Comparison of ENCODE assay signal across 9 cellular contexts in the genomic region with DNA sequence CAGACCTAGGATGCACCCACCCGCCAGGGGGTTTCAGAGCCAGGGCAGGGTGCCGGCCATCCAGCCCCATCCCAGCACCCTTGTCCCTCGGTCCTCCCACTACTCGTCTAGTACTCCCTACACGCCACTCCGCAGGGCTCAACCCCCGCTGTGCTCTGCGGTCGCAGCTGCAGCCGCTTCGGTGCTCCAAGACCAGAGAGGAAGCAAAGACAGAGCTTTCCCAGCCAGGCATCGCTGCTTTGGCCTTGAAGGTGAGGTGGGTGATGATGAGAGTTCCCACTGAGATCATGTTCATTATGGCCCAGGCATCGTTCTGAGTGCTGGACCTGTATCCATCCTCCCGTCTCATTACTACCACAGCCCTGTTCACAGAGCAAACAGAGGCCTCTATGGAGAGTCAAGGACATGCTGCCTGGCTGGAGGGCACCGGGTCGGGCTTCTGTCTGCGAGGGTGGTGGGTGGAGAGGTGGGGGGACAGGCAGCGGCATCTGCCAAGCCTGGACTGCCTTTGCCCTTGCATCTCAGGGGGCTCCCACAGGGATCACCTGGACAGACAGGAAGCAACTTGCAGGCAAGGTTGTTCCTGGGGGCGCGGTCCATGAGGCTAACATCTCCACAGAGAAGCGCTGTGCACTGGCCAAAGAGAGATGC.
A peak's percentile ranks its signal among the peaks of the same experiment; 100 is the strongest.
DNase-seq lines count a peak whose midpoint lies in the region; ATAC-seq and TF ChIP-seq lines count a peak whose summit lies in the region.
"Had no signal": no experiment of that assay in that cellular context is flagged by ENCODE, and none has a peak within 500 bp of the region (broad histone marks: within the 10 kb centered on the region; RNA-seq: fewer than 3 reads in every experiment).

No MANE protein-coding gene starts in this region.

- H3K9me3 Mint-ChIP-seq in activated CD4-positive, alpha-beta T cell treated with anti-CD3 and anti-CD28 coated beads, Interleukin-2, amount 10 ng/mL, durations not matched to agents 7 days and 5 days = peaks cover 11% of the 10 kb centered on the region

- peaks cover 16% of the 10 kb centered on the region for H3K36me3 Mint-ChIP-seq in activated CD4-positive, alpha-beta T cell treated with anti-CD3 and anti-CD28 coated beads, Interleukin-2, amount 10 ng/mL, durations not matched to agents 7 days and 5 days (ENCODE audit: low read depth)

- no TSS peak for BruUV-seq in A673 (replicated peaks; lab: Mats Ljungman, UMichigan)

- H3K27me3 Mint-ChIP-seq in activated CD4-positive, alpha-beta T cell treated with anti-CD3 and anti-CD28 coated beads, Interleukin-2, amount 10 ng/mL, durations not matched to agents 7 days and 5 days = peaks cover 4% of the 10 kb centered on the region

- peak overlapping the region; percentile 79 for H3K4me3 Mint-ChIP-seq in activated CD4-positive, alpha-beta T cell treated with anti-CD3 and anti-CD28 coated beads, Interleukin-2, amount 10 ng/mL, durations not matched to agents 7 days and 5 days

- intact Hi-C loops in right cardiac atrium (cut with DNase I) = loop anchor here in 3 of 4 donors (5.0 to 10.0 kb wide), 2 partner anchors 66 to 179 kb away; partner anchors contain the start of gene KLF13 (in 2 of the 3)
- intact Hi-C loops in stomach (cut with DNase I; ENCODE audit: low total_unique reads) = no loop called here
- intact Hi-C loops in A673 (cut with micrococcal nuclease; ENCODE audit: unreplicated experiment) = no loop called here

- ATAC-seq in right cardiac atrium = no peak
- ATAC-seq: foreskin keratinocyte had no signal

- H3K4me3 ChIP-seq in right cardiac atrium (ENCODE audit: low read length) (no peak overlapping the region), stomach (peak overlapping the region; percentile 55 to 71 (median 64)), A673 (ENCODE audit: low read depth, low read length, poor library complexity, severe bottlenecking) (no peak overlapping the region)

- POLR2A ChIA-PET in activated CD4-positive, alpha-beta T cell treated with anti-CD3 and anti-CD28 coated beads, Interleukin-2, amount 10 ng/mL, durations not matched to agents 7 days and 5 days (lab: Charles Lee) = no interaction called here
- POLR2A ChIA-PET in A673 (lab: Charles Lee; ENCODE audit: low non-redundant PET) = no interaction called here

- TF ChIP-seq CTCF in stomach (IDR thresholded peaks at IDR 0.05) (no peak), A673 (conservative IDR thresholded peaks at IDR 0.05; ENCODE audit: low read depth, low read length) (no peak)

- CTCF ChIA-PET in activated CD4-positive, alpha-beta T cell treated with anti-CD3 and anti-CD28 coated beads, Interleukin-2, amount 10 ng/mL, durations not matched to agents 7 days and 5 days (lab: Charles Lee) = no interaction called here
- CTCF ChIA-PET in A673 (lab: Charles Lee) = no interaction called here

- H3K9me3 ChIP-seq in right cardiac atrium (ENCODE audit: control insufficient read depth, low read length) (no peaks in the 10 kb centered on the region), stomach (no peaks in the 10 kb centered on the region), A673 (ENCODE audit: low read depth, low read length, poor library complexity, severe bottlenecking) (no peaks in the 10 kb centered on the region)

- H3K27me3 ChIP-seq in right cardiac atrium (ENCODE audit: control insufficient read depth, insufficient read depth) (no peaks in the 10 kb centered on the region), stomach (peaks cover 0 to 10% (median 0%) of the 10 kb centered on the region in 3 donors), A673 (replicated peaks; ENCODE audit: insufficient read depth, low read depth, low read length, poor library complexity) (no peaks in the 10 kb centered on the region)
- H3K27me3 ChIP-seq: foreskin keratinocyte had no signal

- TF ChIP-seq POLR2A in stomach (IDR thresholded peaks at IDR 0.05) = no peak

- H3K27ac ChIP-seq in right cardiac atrium (ENCODE audit: low read length) (peak overlapping the region; percentile 62), stomach (peak overlapping the region; percentile 83 to 97 (median 94)), A673 (ENCODE audit: low read depth, low read length, poor library complexity, severe bottlenecking) (no peak overlapping the region)
- H3K27ac ChIP-seq: foreskin keratinocyte had no signal

- H3K4me1 Mint-ChIP-seq in activated CD4-positive, alpha-beta T cell treated with anti-CD3 and anti-CD28 coated beads, Interleukin-2, amount 10 ng/mL, durations not matched to agents 7 days and 5 days = peaks cover 50% of the 10 kb centered on the region

- peak; percentile 6 for DNase-seq in activated CD4-positive, alpha-beta T cell treated with anti-CD3 and anti-CD28 coated beads, Interleukin-2, amount 10 ng/mL, durations not matched to agents 7 days and 5 days
- no peak for DNase-seq in activated CD4-positive, alpha-beta T cell treated with anti-CD3 and anti-CD28 coated beads for 1 hour
- DNase-seq in SK-N-DZ (ENCODE audit: low spot score) (peak; percentile 44), right cardiac atrium (peak in 2 of 3 donors; percentile 63 to 70), stomach (no peak), A673 (ENCODE audit: low spot score) (no peak), ureter (ENCODE audit: low spot score) (no peak), NCI-H2081 (lab: John Stamatoyannopoulos, UW) (no peak)
- DNase-seq: foreskin keratinocyte had no signal

- WGBS in right cardiac atrium = 79% methylated on average over 21 of the region's 21 CpGs
- 66 to 82% (median 72%) methylated on average over 17 to 21 of the region's 21 CpGs for WGBS in stomach, 5 donors

- H3K27ac Mint-ChIP-seq in activated CD4-positive, alpha-beta T cell treated with anti-CD3 and anti-CD28 coated beads, Interleukin-2, amount 10 ng/mL, durations not matched to agents 7 days and 5 days = peak overlapping the region; percentile 80

- H3K4me1 ChIP-seq in right cardiac atrium (ENCODE audit: control insufficient read depth, insufficient read depth, low read length) (peaks cover 12% of the 10 kb centered on the region), stomach (peaks cover 26 to 56% (median 43%) of the 10 kb centered on the region in 4 donors), A673 (ENCODE audit: insufficient read depth, low read length, poor library complexity, severe bottlenecking) (no peaks in the 10 kb centered on the region)

- H3K36me3 ChIP-seq in stomach (no peaks in the 10 kb centered on the region), A673 (ENCODE audit: insufficient read depth, low read length, poor library complexity, severe bottlenecking) (no peaks in the 10 kb centered on the region)

- no peak for TF ChIP-seq EP300 in stomach (IDR thresholded peaks at IDR 0.05)

Comparison
In these comparisons a context has a peak if more than half of its experiments do, and no peak if none do; other contexts are left out.
1. DNase-seq: peak in activated CD4-positive, alpha-beta T cell treated with anti-CD3 and anti-CD28 coated beads, Interleukin-2, amount 10 ng/mL, durations not matched to agents 7 days and 5 days (single experiment), SK-N-DZ (single experiment) and right cardiac atrium (2 of 3); none in activated CD4-positive, alpha-beta T cell treated with anti-CD3 and anti-CD28 coated beads for 1 hour (single experiment), stomach (single experiment), A673 (single experiment), ureter (single experiment) and NCI-H2081 (0 of 2).
2. H3K4me3 ChIP-seq: peak in stomach (4 of 4); none in right cardiac atrium (single experiment) and A673 (single experiment).
3. intact Hi-C loops: an anchor here in right cardiac atrium (5.0 to 10.0 kb wide); none called in stomach and A673.